ENCODE assay signal across 15 cellular contexts in genomic region chr5:134493461-134494055, GRCh38.
"Had no signal": no experiment of that assay in that cellular context is flagged by ENCODE, and none has a peak within 500 bp of the region (broad histone marks: within the 10 kb centered on the region; RNA-seq: fewer than 3 reads in every experiment).

No MANE protein-coding gene starts in this region.

- H3K27ac Mint-ChIP-seq: activated CD4-positive, alpha-beta T cell treated with anti-CD3 and anti-CD28 coated beads for 36 hours; activated naive CD4-positive, alpha-beta T cell treated with anti-CD3 and anti-CD28 coated beads, Interleukin-2, amount 50 U/mL, for 72 hours; nephron; progenitor cell of endocrine pancreas; stimulated activated effector memory CD8-positive, alpha-beta T cell treated with anti-CD3 and anti-CD28 coated beads, Interleukin-12 subunit alpha, Interleukin-12 subunit beta, amount 100 ng/mL, for 72 hours had no signal

- H3K27me3 ChIP-seq: dorsolateral prefrontal cortex, esophagus muscularis mucosa, upper lobe of left lung had no signal

- ATAC-seq: activated CD4-positive, alpha-beta T cell treated with anti-CD3 and anti-CD28 coated beads for 36 hours; right cardiac atrium; stimulated activated effector memory CD8-positive, alpha-beta T cell treated with anti-CD3 and anti-CD28 coated beads, Interleukin-12 subunit alpha, Interleukin-12 subunit beta, amount 100 ng/mL, for 72 hours had no signal

- H3K9me3 Mint-ChIP-seq: activated naive CD4-positive, alpha-beta T cell treated with anti-CD3 and anti-CD28 coated beads, Interleukin-2, amount 50 U/mL, for 72 hours; nephron; stimulated activated effector memory CD8-positive, alpha-beta T cell treated with anti-CD3 and anti-CD28 coated beads, Interleukin-12 subunit alpha, Interleukin-12 subunit beta, amount 100 ng/mL, for 72 hours had no signal

- DNase-seq: activated CD4-positive, alpha-beta T cell treated with anti-CD3 and anti-CD28 coated beads for 36 hours; activated CD8-positive, alpha-beta memory T cell treated with anti-CD3 and anti-CD28 coated beads for 24 hours; amygdala; dorsolateral prefrontal cortex; glutamatergic neuron; occipital lobe; right cardiac atrium; T-helper 9 cell had no signal

- H3K36me3 ChIP-seq: esophagus muscularis mucosa, upper lobe of left lung had no signal

- H3K27me3 Mint-ChIP-seq: activated CD4-positive, alpha-beta T cell treated with anti-CD3 and anti-CD28 coated beads for 36 hours; progenitor cell of endocrine pancreas had no signal

- H3K4me3 Mint-ChIP-seq: activated CD4-positive, alpha-beta T cell treated with anti-CD3 and anti-CD28 coated beads for 36 hours; nephron; stimulated activated effector memory CD8-positive, alpha-beta T cell treated with anti-CD3 and anti-CD28 coated beads, Interleukin-12 subunit alpha, Interleukin-12 subunit beta, amount 100 ng/mL, for 72 hours had no signal

- H3K4me2 ChIP-seq: smooth muscle cell had no signal

- H3K4me1 Mint-ChIP-seq: activated CD4-positive, alpha-beta T cell treated with anti-CD3 and anti-CD28 coated beads for 36 hours; nephron; stimulated activated effector memory CD8-positive, alpha-beta T cell treated with anti-CD3 and anti-CD28 coated beads, Interleukin-12 subunit alpha, Interleukin-12 subunit beta, amount 100 ng/mL, for 72 hours had no signal

- H3K4me3 ChIP-seq: dorsolateral prefrontal cortex, esophagus muscularis mucosa, smooth muscle cell, upper lobe of left lung had no signal

- H3K36me3 Mint-ChIP-seq: activated naive CD4-positive, alpha-beta T cell treated with anti-CD3 and anti-CD28 coated beads, Interleukin-2, amount 50 U/mL, for 72 hours; stimulated activated effector memory CD8-positive, alpha-beta T cell treated with anti-CD3 and anti-CD28 coated beads, Interleukin-12 subunit alpha, Interleukin-12 subunit beta, amount 100 ng/mL, for 72 hours had no signal

- H3K4me1 ChIP-seq: esophagus muscularis mucosa, upper lobe of left lung had no signal

- H3K27ac ChIP-seq: dorsolateral prefrontal cortex, esophagus muscularis mucosa, upper lobe of left lung had no signal

- H3K9me3 ChIP-seq: esophagus muscularis mucosa, upper lobe of left lung had no signal
